19 cellular contexts compared by ENCODE assay signal in genomic region chr1:223837687-223838086, GRCh38. TPM values are rescaled to one million over a fixed set of nuclear protein-coding genes. Genes with fewer than 3 reads are reported as not detected.
A peak's percentile ranks its signal among the peaks of the same experiment; 100 is the strongest.
DNase-seq lines count a peak whose midpoint lies in the region; ATAC-seq and TF ChIP-seq lines count a peak whose summit lies in the region.
"Had no signal": no experiment of that assay in that cellular context is flagged by ENCODE, and none has a peak within 500 bp of the region (broad histone marks: within the 10 kb centered on the region; RNA-seq: fewer than 3 reads in every experiment).

No MANE protein-coding gene starts in this region.

- H3K9me3 Mint-ChIP-seq in immature natural killer cell: no peaks in the 10 kb centered on the region
- no peaks in the 10 kb centered on the region for H3K9me3 Mint-ChIP-seq in stimulated activated memory B cell treated with anti-CD40 and anti-IgM and Interleukin-4, amounts not matched to agents 10 μg/mL and 1 μg/mL and 100 μg/mL, for 72 hours
- H3K9me3 Mint-ChIP-seq: stimulated activated naive B cell treated with anti-CD40 and anti-IgM and Interleukin-4, amounts not matched to agents 10 μg/mL and 1 μg/mL and 100 μg/mL, for 72 hours had no signal

- H3K4me3 Mint-ChIP-seq in immature natural killer cell: peak overlapping the region in 4 of 5 donors; percentile 1 to 17 (median 8)
- no peak overlapping the region for H3K4me3 Mint-ChIP-seq in stimulated activated memory B cell treated with anti-CD40 and anti-IgM and Interleukin-4, amounts not matched to agents 10 μg/mL and 1 μg/mL and 100 μg/mL, for 72 hours
- H3K4me3 Mint-ChIP-seq: stimulated activated naive B cell treated with anti-CD40 and anti-IgM and Interleukin-4, amounts not matched to agents 10 μg/mL and 1 μg/mL and 100 μg/mL, for 72 hours had no signal

- H3K27ac ChIP-seq in cardiac muscle cell (peak overlapping the region; percentile 88), SK-N-MC (0 out of 2 replicates have a peak overlapping the region, but pooled peaks have one; percentile 51)
- H3K27ac ChIP-seq: parathyroid adenoma had no signal

- no peak overlapping the region for H3K9ac ChIP-seq in SK-N-MC (ENCODE audit: insufficient read length)
- H3K9ac ChIP-seq: parathyroid adenoma had no signal

- no peaks in the 10 kb centered on the region for H3K36me3 ChIP-seq in cardiac muscle cell
- no peaks in the 10 kb centered on the region for H3K36me3 ChIP-seq in SK-N-MC (ENCODE audit: insufficient read depth, low read length)
- H3K36me3 ChIP-seq: esophagus squamous epithelium, heart left ventricle had no signal

- H3K4me1 ChIP-seq in cardiac muscle cell (ENCODE audit: low read depth): peaks cover 86% of the 10 kb centered on the region

- H3K36me3 Mint-ChIP-seq in immature natural killer cell: no peaks in the 10 kb centered on the region
- no peaks in the 10 kb centered on the region for H3K36me3 Mint-ChIP-seq in stimulated activated memory B cell treated with anti-CD40 and anti-IgM and Interleukin-4, amounts not matched to agents 10 μg/mL and 1 μg/mL and 100 μg/mL, for 72 hours

- peaks cover 20 to 33% of the 10 kb centered on the region in 2 donors for H3K4me1 Mint-ChIP-seq in immature natural killer cell
- H3K4me1 Mint-ChIP-seq in stimulated activated memory B cell treated with anti-CD40 and anti-IgM and Interleukin-4, amounts not matched to agents 10 μg/mL and 1 μg/mL and 100 μg/mL, for 72 hours: peaks cover 31% of the 10 kb centered on the region

- no peaks in the 10 kb centered on the region for H3K27me3 ChIP-seq in cardiac muscle cell
- H3K27me3 ChIP-seq: esophagus squamous epithelium, heart left ventricle had no signal

- peak in 1 of 2 donors; percentile 52 for DNase-seq in cardiac muscle cell (ENCODE audit: low read depth in 1 of 2, low spot score in 1 of 2)
- no peak for DNase-seq in cardiac septum (ENCODE audit: low spot score)
- no peak for DNase-seq in SK-N-MC (ENCODE audit: low read depth, low spot score)
- DNase-seq in immature natural killer cell: no peak
- no peak for DNase-seq in DMS 273 treated with DMSO at 0.1 percent for 48 hours (lab: John Stamatoyannopoulos, UW)
- DNase-seq in islet precursor cell: no peak
- DNase-seq: activated CD4-positive, alpha-beta T cell treated with anti-CD3 and anti-CD28 coated beads for 4 hours; anterior cingulate cortex; esophagus squamous epithelium; heart left ventricle; KG1; midbrain; Right ventricle myocardium superior; small intestine; stimulated activated naive B cell treated with anti-CD40 and anti-IgM and Interleukin-4, amounts not matched to agents 10 μg/mL and 1 μg/mL and 100 μg/mL, for 72 hours had no signal

- peak overlapping the region; percentile 14 for H3K4me3 ChIP-seq in cardiac muscle cell
- no peak overlapping the region for H3K4me3 ChIP-seq in SK-N-MC
- H3K4me3 ChIP-seq: esophagus squamous epithelium, heart left ventricle had no signal

- intact Hi-C loops in cardiac septum (cut with DNase I): no loop called here

- H3K27me3 Mint-ChIP-seq in immature natural killer cell (ENCODE audit: low read depth in 3 of 3): no peaks in the 10 kb centered on the region
- no peaks in the 10 kb centered on the region for H3K27me3 Mint-ChIP-seq in stimulated activated memory B cell treated with anti-CD40 and anti-IgM and Interleukin-4, amounts not matched to agents 10 μg/mL and 1 μg/mL and 100 μg/mL, for 72 hours
- H3K27me3 Mint-ChIP-seq: stimulated activated naive B cell treated with anti-CD40 and anti-IgM and Interleukin-4, amounts not matched to agents 10 μg/mL and 1 μg/mL and 100 μg/mL, for 72 hours had no signal

- H3K9me3 ChIP-seq in cardiac muscle cell (ENCODE audit: low read depth): no peaks in the 10 kb centered on the region
- H3K9me3 ChIP-seq in SK-N-MC (ENCODE audit: low read depth, low read length): no peaks in the 10 kb centered on the region
- H3K9me3 ChIP-seq: esophagus squamous epithelium, heart left ventricle had no signal

- H3K27ac Mint-ChIP-seq in immature natural killer cell: peak overlapping the region in 3 of 6 donors; percentile 22 to 62 (median 34)
- H3K27ac Mint-ChIP-seq in stimulated activated memory B cell treated with anti-CD40 and anti-IgM and Interleukin-4, amounts not matched to agents 10 μg/mL and 1 μg/mL and 100 μg/mL, for 72 hours: peak overlapping the region; percentile 12
- H3K27ac Mint-ChIP-seq: stimulated activated naive B cell treated with anti-CD40 and anti-IgM and Interleukin-4, amounts not matched to agents 10 μg/mL and 1 μg/mL and 100 μg/mL, for 72 hours had no signal

- ATAC-seq in stimulated activated memory B cell treated with anti-CD40 and anti-IgM and Interleukin-4, amounts not matched to agents 10 μg/mL and 1 μg/mL and 100 μg/mL, for 72 hours: no peak
- no peak for ATAC-seq in GM18861 (IDR thresholded peaks at IDR 0.05; ENCODE audit: unreplicated experiment)
- ATAC-seq: HCT116; stimulated activated naive B cell treated with anti-CD40 and anti-IgM and Interleukin-4, amounts not matched to agents 10 μg/mL and 1 μg/mL and 100 μg/mL, for 72 hours had no signal

- TF ChIP-seq CTCF in cardiac muscle cell (IDR thresholded peaks at IDR 0.05; ENCODE audit: low read depth, low read length): no peak

RNA-seq across cellular contexts. Expression of gene TP53BP2, which starts 8.1 kb away (rescaled TPM):
- total RNA-seq in cardiac muscle cell: 69.9 and 93.5 TPM in 2 replicates
- 36.8 and 54.8 TPM in 2 replicates for polyA plus RNA-seq in cardiac muscle cell
- total RNA-seq in cardiac septum: 24.9 TPM
- polyA plus RNA-seq in immature natural killer cell: 10 to 100 TPM in 1 of 3 donors, 1 to 10 TPM in 2; 3.5 to 16.7 (median 5.2) TPM
